Comparison of ENCODE assay signal across 29 cellular contexts in genomic region chr22:41110968-41111367, GRCh38.
"Had no signal": no experiment of that assay in that cellular context is flagged by ENCODE, and none has a peak within 500 bp of the region (broad histone marks: within the 10 kb centered on the region; RNA-seq: fewer than 3 reads in every experiment).

No MANE protein-coding gene starts in this region.

- H3K4me3 ChIP-seq: body of pancreas, coronary artery, dorsolateral prefrontal cortex had no signal

- H3K9me3 ChIP-seq: body of pancreas had no signal

- ATAC-seq: activated CD4-positive, CD25-positive, alpha-beta regulatory T cell treated with anti-CD3 and anti-CD28 coated beads, Interleukin-2, amount 50 U/mL, for 24 hours; activated CD8-positive, alpha-beta T cell treated with anti-CD3 and anti-CD28 coated beads for 36 hours; activated T-cell treated with anti-CD3 and anti-CD28 coated beads, Interleukin-2, amount 50 U/mL, for 4 hours; activated T-helper 17 cell treated with anti-CD3 and anti-CD28 coated beads, Interleukin-2, amount 50 U/mL, for 72 hours; body of pancreas; esophagus mucosa; T-cell had no signal

- DNase-seq: activated B cell treated with CpG ODN at 0.5 μM for 24 hours; activated CD4-positive, alpha-beta T cell treated with anti-CD3 and anti-CD28 coated beads for 48 hours; activated CD4-positive, alpha-beta T cell treated with anti-CD3 and anti-CD28 coated beads, Interleukin-2, amount 50 U/mL, for 1 hour; activated CD4-positive, alpha-beta T cell treated with anti-CD3 and anti-CD28 coated beads, Interleukin-2, amount 50 U/mL, for 48 hours; activated CD8-positive, alpha-beta memory T cell treated with anti-CD3 and anti-CD28 coated beads for 24 hours; activated CD8-positive, alpha-beta T cell treated with anti-CD3 and anti-CD28 coated beads for 36 hours; activated effector memory CD4-positive, alpha-beta T cell treated with Interleukin-2 at 50 U/mL for 16 hours; activated gamma-delta T cell treated with Interleukin-2 at 50 U/mL for 16 hours; activated naive CD4-positive, alpha-beta T cell treated with anti-CD3 and anti-CD28 coated beads, Interleukin-2, amount 50 U/mL, for 16 hours; activated naive CD4-positive, alpha-beta T cell treated with Interleukin-2 at 50 U/mL for 16 hours; activated T-cell treated with anti-CD3 and anti-CD28 coated beads, Interleukin-2, amount 50 U/mL, for 4 hours; amygdala; aorta; body of pancreas; caudate nucleus; cerebellar nuclear complex; dorsolateral prefrontal cortex; effector memory CD4-positive, alpha-beta T cell; endodermal cell; foreskin fibroblast; glutamatergic neuron; SW 1271; T-cell; T-helper 9 cell; WERI-Rb-1 had no signal

- H3K27ac ChIP-seq: body of pancreas, coronary artery, dorsolateral prefrontal cortex, WERI-Rb-1 had no signal

- H3K27me3 ChIP-seq: body of pancreas, dorsolateral prefrontal cortex had no signal
